In the genomic region with DNA sequence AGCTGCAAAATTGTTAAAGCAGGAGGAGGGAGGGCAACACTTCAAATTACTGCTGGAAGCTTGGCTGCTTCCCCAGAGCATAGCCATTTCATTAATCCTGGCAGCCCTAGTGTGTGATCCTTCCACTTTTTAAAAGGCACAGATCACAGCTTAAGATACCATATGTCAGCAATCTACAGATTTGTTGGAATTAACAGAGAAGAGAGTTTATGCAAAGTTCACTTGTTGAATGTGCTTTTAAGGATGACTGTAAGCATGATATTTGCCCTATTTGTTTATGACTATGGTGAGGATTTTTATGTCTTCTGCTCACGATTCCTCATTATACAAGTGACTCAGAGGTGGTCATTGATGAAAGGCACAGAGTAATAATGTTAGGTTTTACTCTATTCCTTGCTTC, we compare ENCODE assay signal across 23 cellular contexts.
DNase-seq lines count a peak whose midpoint lies in the region; ATAC-seq and TF ChIP-seq lines count a peak whose summit lies in the region.
"Had no signal": no experiment of that assay in that cellular context is flagged by ENCODE, and none has a peak within 500 bp of the region (broad histone marks: within the 10 kb centered on the region; RNA-seq: fewer than 3 reads in every experiment).

No MANE protein-coding gene starts in this region.

- peak overlapping the region; percentile 39 for H3K18ac ChIP-seq in mesendoderm (ENCODE audit: low read length)

- WGBS in mesendoderm (ENCODE audit: extremely low coverage, insufficient coverage, low lambda C conversion rate): no CpG with 5 or more reads among the region's 1 CpG

- no peak overlapping the region for H2AK5ac ChIP-seq in mesendoderm (ENCODE audit: low read length)

- H4K5ac ChIP-seq in mesendoderm (ENCODE audit: low read length): no peak overlapping the region

- no peaks in the 10 kb centered on the region for H3K9me3 Mint-ChIP-seq in naive thymus-derived CD4-positive, alpha-beta T cell
- H3K9me3 Mint-ChIP-seq: activated CD8-positive, alpha-beta T cell treated with anti-CD3 and anti-CD28 coated beads for 36 hours; activated naive CD8-positive, alpha-beta T cell treated with anti-CD3 and anti-CD28 coated beads, Interleukin-2, amount 10 ng/mL, durations not matched to agents 7 days and 5 days; activated T-helper 1 cell treated with anti-CD3 and anti-CD28 coated beads, Interleukin-12 subunit alpha, Interleukin-12 subunit beta, Interleukin-2, Interleukin-4 antibody, amounts not matched to agents 30 ng/mL and 10 ng/mL and 1 ng/mL, durations not matched to agents 14 hours and 24 hours and 36 hours had no signal

- no peak overlapping the region for H3K56ac ChIP-seq in mesendoderm (ENCODE audit: low read length)

- H3K36me3 Mint-ChIP-seq in naive thymus-derived CD4-positive, alpha-beta T cell: no peaks in the 10 kb centered on the region

- H3K27me3 ChIP-seq in KMS-11 (ENCODE audit: insufficient read depth, low read depth) (no peaks in the 10 kb centered on the region), mesendoderm (ENCODE audit: insufficient read depth, low read length, poor library complexity) (no peaks in the 10 kb centered on the region)
- H3K27me3 ChIP-seq in naive thymus-derived CD4-positive, alpha-beta T cell (ENCODE audit: control insufficient read depth in 2 of 2, insufficient read depth in 2 of 2, low read length in 2 of 2): no peaks in the 10 kb centered on the region
- H3K27me3 ChIP-seq: BLaER1 treated with 17β-estradiol and CSF1 and Interleukin-3, amounts not matched to agents 10 nM and 100 nM; esophagus squamous epithelium; hepatocyte had no signal

- peak overlapping the region; percentile 36; the same call in 1 of the 2 replicates for H2AFZ ChIP-seq in KMS-11 (ENCODE audit: low read depth)
- H2AFZ ChIP-seq: hepatocyte had no signal

- H3K4me3 Mint-ChIP-seq in naive thymus-derived CD4-positive, alpha-beta T cell: no peak overlapping the region
- H3K4me3 Mint-ChIP-seq: activated CD8-positive, alpha-beta T cell treated with anti-CD3 and anti-CD28 coated beads for 36 hours; activated naive CD8-positive, alpha-beta T cell treated with anti-CD3 and anti-CD28 coated beads, Interleukin-2, amount 10 ng/mL, durations not matched to agents 7 days and 5 days; activated T-helper 1 cell treated with anti-CD3 and anti-CD28 coated beads, Interleukin-12 subunit alpha, Interleukin-12 subunit beta, Interleukin-2, Interleukin-4 antibody, amounts not matched to agents 30 ng/mL and 10 ng/mL and 1 ng/mL, durations not matched to agents 14 hours and 24 hours and 36 hours had no signal

- no peak overlapping the region for H2BK5ac ChIP-seq in mesendoderm (ENCODE audit: low read length)

- H3K4me1 Mint-ChIP-seq in naive thymus-derived CD4-positive, alpha-beta T cell: peaks cover 0 to 4% (median 0%) of the 10 kb centered on the region in 7 donors
- H3K4me1 Mint-ChIP-seq: activated naive CD8-positive, alpha-beta T cell treated with anti-CD3 and anti-CD28 coated beads, Interleukin-2, amount 10 ng/mL, durations not matched to agents 7 days and 5 days had no signal

- intact Hi-C loops in naive thymus-derived CD4-positive, alpha-beta T cell (cut with micrococcal nuclease): no loop called here

- H3K4ac ChIP-seq in mesendoderm (ENCODE audit: low read depth, low read length): no peak overlapping the region

- H4K8ac ChIP-seq in mesendoderm (ENCODE audit: low read depth, low read length): no peak overlapping the region

- no peak overlapping the region for H3K4me3 ChIP-seq in KMS-11 (IDR thresholded peaks at IDR 0.05; ENCODE audit: insufficient read depth, low read depth, low read length)
- no peak overlapping the region for H3K4me3 ChIP-seq in mesendoderm (ENCODE audit: low read length)
- H3K4me3 ChIP-seq in naive thymus-derived CD4-positive, alpha-beta T cell (ENCODE audit: low read length): no peak overlapping the region
- H3K4me3 ChIP-seq: esophagus squamous epithelium, hepatocyte had no signal

- H3K36me3 ChIP-seq in KMS-11 (ENCODE audit: insufficient read depth) (no peaks in the 10 kb centered on the region), mesendoderm (ENCODE audit: control insufficient read depth, insufficient read depth, low read length) (no peaks in the 10 kb centered on the region)
- H3K36me3 ChIP-seq in naive thymus-derived CD4-positive, alpha-beta T cell (ENCODE audit: control insufficient read depth in 2 of 3, insufficient read depth in 3 of 3, low read length in 3 of 3): no peaks in the 10 kb centered on the region
- H3K36me3 ChIP-seq: BLaER1 treated with 17β-estradiol and CSF1 and Interleukin-3, amounts not matched to agents 10 nM and 100 nM; esophagus squamous epithelium had no signal

- TF ChIP-seq CTCF in KMS-11 (conservative IDR thresholded peaks at IDR 0.05; ENCODE audit: low read depth, low read length): no peak

- H3K27ac Mint-ChIP-seq in naive thymus-derived CD4-positive, alpha-beta T cell: no peak overlapping the region
- H3K27ac Mint-ChIP-seq: activated CD8-positive, alpha-beta T cell treated with anti-CD3 and anti-CD28 coated beads for 36 hours; activated naive CD8-positive, alpha-beta T cell treated with anti-CD3 and anti-CD28 coated beads, Interleukin-2, amount 10 ng/mL, durations not matched to agents 7 days and 5 days; activated T-helper 1 cell treated with anti-CD3 and anti-CD28 coated beads, Interleukin-12 subunit alpha, Interleukin-12 subunit beta, Interleukin-2, Interleukin-4 antibody, amounts not matched to agents 30 ng/mL and 10 ng/mL and 1 ng/mL, durations not matched to agents 14 hours and 24 hours and 36 hours had no signal

- H3K79me2 ChIP-seq in KMS-11 (ENCODE audit: insufficient read depth, low read depth) (no peaks in the 10 kb centered on the region), mesendoderm (ENCODE audit: control insufficient read depth, insufficient read depth, low read length) (no peaks in the 10 kb centered on the region)
- H3K79me2 ChIP-seq: hepatocyte had no signal

- CTCF ChIA-PET in naive thymus-derived CD4-positive, alpha-beta T cell (lab: Charles Lee): no interaction called here

- H3K4me2 ChIP-seq in KMS-11 (peak overlapping the region; percentile 5; the same call in 1 of the 2 replicates), mesendoderm (ENCODE audit: low read length) (no peak overlapping the region)
- H3K4me2 ChIP-seq: hepatocyte had no signal

- no peaks in the 10 kb centered on the region for H4K20me1 ChIP-seq in KMS-11 (ENCODE audit: insufficient read depth)
- H4K20me1 ChIP-seq: BLaER1 treated with 17β-estradiol and CSF1 and Interleukin-3, amounts not matched to agents 10 nM and 100 nM had no signal

- POLR2A ChIA-PET in naive thymus-derived CD4-positive, alpha-beta T cell (lab: Charles Lee): no interaction called here

- H3K27ac ChIP-seq in KMS-11 (no peak overlapping the region), mesendoderm (ENCODE audit: low read depth, low read length) (no peak overlapping the region)
- no peak overlapping the region for H3K27ac ChIP-seq in naive thymus-derived CD4-positive, alpha-beta T cell (ENCODE audit: low read depth, low read length)
- H3K27ac ChIP-seq: esophagus squamous epithelium, hepatocyte had no signal

- H2BK120ac ChIP-seq in mesendoderm (ENCODE audit: low read depth, low read length): no peak overlapping the region

- no peaks in the 10 kb centered on the region for H3K79me1 ChIP-seq in mesendoderm (ENCODE audit: low read length)

- DNase-seq in EH (ENCODE audit: low read depth) (peak; percentile 19), UCSD-AML1 (lab: John Stamatoyannopoulos, UW; ENCODE audit: unreplicated experiment) (peak; percentile 7), mesendoderm (no peak), NCI-H1417 (lab: John Stamatoyannopoulos, UW) (no peak), COR-L47 (lab: John Stamatoyannopoulos, UW) (no peak)
- no peak for DNase-seq in naive thymus-derived CD4-positive, alpha-beta T cell
- no peak for DNase-seq in activated CD8-positive, alpha-beta memory T cell treated with anti-CD3 and anti-CD28 coated beads for 24 hours
- DNase-seq: activated CD8-positive, alpha-beta T cell treated with anti-CD3 and anti-CD28 coated beads for 36 hours; activated naive CD8-positive, alpha-beta T cell treated with anti-CD3 and anti-CD28 coated beads, Interleukin-2, amount 10 ng/mL, durations not matched to agents 7 days and 5 days; DMS79; esophagus squamous epithelium; kidney glomerular epithelial cell; midbrain; NCI-H1092; NCI-H2171 treated with DMSO at 0.1 percent for 48 hours; NK-92 treated with Interleukin-12 subunit alpha and Interleukin-12 subunit beta, amount 100 ng/mL, for 24 hours; right cardiac atrium; stimulated activated naive CD4-positive, alpha-beta T cell treated with Interleukin-2 at 50 U/mL for 16 hours; trophoblast cell had no signal

- no peak for ATAC-seq in naive thymus-derived CD4-positive, alpha-beta T cell
- ATAC-seq: activated CD8-positive, alpha-beta T cell treated with anti-CD3 and anti-CD28 coated beads for 36 hours; right cardiac atrium had no signal

- H2BK15ac ChIP-seq in mesendoderm (replicated peaks; ENCODE audit: low read depth): no peak overlapping the region

- H3K27me3 Mint-ChIP-seq in naive thymus-derived CD4-positive, alpha-beta T cell: peaks cover 0 to 57% (median 11%) of the 10 kb centered on the region in 5 donors

- H3K23ac ChIP-seq in mesendoderm (ENCODE audit: low read length): no peak overlapping the region

- peaks cover 62% of the 10 kb centered on the region for H3K4me1 ChIP-seq in KMS-11 (ENCODE audit: low read depth, poor library complexity, severe bottlenecking)
- H3K4me1 ChIP-seq in mesendoderm (ENCODE audit: control insufficient read depth, low read depth, low read length): no peaks in the 10 kb centered on the region
- H3K4me1 ChIP-seq in naive thymus-derived CD4-positive, alpha-beta T cell (ENCODE audit: control insufficient read depth in 2 of 2, insufficient read depth in 2 of 2, low read length in 2 of 2): no peaks in the 10 kb centered on the region
- H3K4me1 ChIP-seq: esophagus squamous epithelium had no signal

- H3K9me3 ChIP-seq in naive thymus-derived CD4-positive, alpha-beta T cell (ENCODE audit: control insufficient read depth in 2 of 3, low read length in 3 of 3): no peaks in the 10 kb centered on the region
- H3K9me3 ChIP-seq: esophagus squamous epithelium had no signal

- H3K9ac ChIP-seq in KMS-11: no peak overlapping the region
- H3K9ac ChIP-seq in mesendoderm (ENCODE audit: low read length): no peak overlapping the region

Comparison
In these comparisons a context has a peak if more than half of its experiments do, and no peak if none do; other contexts are left out.
1. DNase-seq: peak in EH (single experiment) and UCSD-AML1 (single experiment); none in mesendoderm (single experiment), NCI-H1417 (0 of 3), naive thymus-derived CD4-positive, alpha-beta T cell (0 of 9), activated CD8-positive, alpha-beta memory T cell treated with anti-CD3 and anti-CD28 coated beads for 24 hours (single experiment) and COR-L47 (single experiment).